8 cellular contexts compared by ENCODE assay signal in genomic region chr1:1021010-1021845, GRCh38. TPM values are rescaled to one million over a fixed set of nuclear protein-coding genes. Genes with fewer than 3 reads are reported as not detected.
DNase-seq lines count a peak whose midpoint lies in the region; ATAC-seq, FAIRE-seq and TF ChIP-seq lines count a peak whose summit lies in the region.

No MANE protein-coding gene starts in this region.

- no peaks in the 10 kb centered on the region for H3K36me3 ChIP-seq in naive thymus-derived CD4-positive, alpha-beta T cell (ENCODE audit: control insufficient read depth in 2 of 3, insufficient read depth in 3 of 3, low read length in 3 of 3)

- peaks cover 11% of the 10 kb centered on the region for H3K27me3 Mint-ChIP-seq in activated T-cell treated with anti-CD3 and anti-CD28 coated beads, Interleukin-2, amount 50 U/mL, for 24 hours
- peaks cover 0 to 17% (median 0%) of the 10 kb centered on the region in 5 donors for H3K27me3 Mint-ChIP-seq in naive thymus-derived CD4-positive, alpha-beta T cell

- ATAC-seq in naive thymus-derived CD4-positive, alpha-beta T cell = no peak
- ATAC-seq in GM18505 (IDR thresholded peaks at IDR 0.05; ENCODE audit: unreplicated experiment) (no peak), GM18868 (IDR thresholded peaks at IDR 0.05; ENCODE audit: unreplicated experiment) (no peak)

- peaks cover 0 to 6% of the 10 kb centered on the region in 2 donors for H3K4me1 ChIP-seq in naive thymus-derived CD4-positive, alpha-beta T cell (ENCODE audit: control insufficient read depth in 2 of 2, insufficient read depth in 2 of 2, low read length in 2 of 2)

- H3K9me3 Mint-ChIP-seq in activated T-cell treated with anti-CD3 and anti-CD28 coated beads, Interleukin-2, amount 50 U/mL, for 24 hours = no peaks in the 10 kb centered on the region
- H3K9me3 Mint-ChIP-seq in naive thymus-derived CD4-positive, alpha-beta T cell = peaks cover 0 to 2% (median 0%) of the 10 kb centered on the region in 11 donors

- H3K4me3 Mint-ChIP-seq in activated T-cell treated with anti-CD3 and anti-CD28 coated beads, Interleukin-2, amount 50 U/mL, for 24 hours = peak overlapping the region; percentile 44
- peak overlapping the region in 7 of 10 donors; percentile 16 to 66 (median 39) for H3K4me3 Mint-ChIP-seq in naive thymus-derived CD4-positive, alpha-beta T cell

- FAIRE-seq in RCC 7860 (lab: Jason Lieb, UNC) = peak; percentile 74

- POLR2A ChIA-PET in naive thymus-derived CD4-positive, alpha-beta T cell (lab: Charles Lee) = interaction anchor here (1.8 kb wide), 1 partner anchor 16 kb away, joined by 5 read pairs; no protein-coding TSS in a partner anchor

- no peaks in the 10 kb centered on the region for H3K9me3 ChIP-seq in naive thymus-derived CD4-positive, alpha-beta T cell (ENCODE audit: control insufficient read depth in 2 of 3, low read length in 3 of 3)

- H3K27ac Mint-ChIP-seq in activated T-cell treated with anti-CD3 and anti-CD28 coated beads, Interleukin-2, amount 50 U/mL, for 24 hours = no peak overlapping the region
- H3K27ac Mint-ChIP-seq in naive thymus-derived CD4-positive, alpha-beta T cell = peak overlapping the region in 1 of 9 donors; percentile 38

- no peak for TF ChIP-seq POLR2A in GM18505 (IDR thresholded peaks at IDR 0.05; ENCODE audit: borderline replicate concordance, extremely low read depth, insufficient read depth, insufficient read length)

- no peak overlapping the region for H3K27ac ChIP-seq in naive thymus-derived CD4-positive, alpha-beta T cell (ENCODE audit: low read depth, low read length)

- H3K36me3 Mint-ChIP-seq in activated T-cell treated with anti-CD3 and anti-CD28 coated beads, Interleukin-2, amount 50 U/mL, for 24 hours (ENCODE audit: low read depth) = no peaks in the 10 kb centered on the region
- peaks cover 0 to 6% (median 0%) of the 10 kb centered on the region in 5 donors for H3K36me3 Mint-ChIP-seq in naive thymus-derived CD4-positive, alpha-beta T cell

- H3K27me3 ChIP-seq in naive thymus-derived CD4-positive, alpha-beta T cell (ENCODE audit: control insufficient read depth in 2 of 2, insufficient read depth in 2 of 2, low read length in 2 of 2) = no peaks in the 10 kb centered on the region

- CTCF ChIA-PET in naive thymus-derived CD4-positive, alpha-beta T cell (lab: Charles Lee) = interaction anchor here (1.6 kb wide), 1 partner anchor 19 kb away, joined by 5 read pairs; no protein-coding TSS in a partner anchor

- DNase-seq in activated T-cell treated with anti-CD3 and anti-CD28 coated beads, Interleukin-2, amount 50 U/mL, for 24 hours = no peak
- no peak for DNase-seq in activated T-cell treated with anti-CD3 and anti-CD28 coated beads, Interleukin-2, amount 50 U/mL, for 1 hour
- DNase-seq in RCC 7860 (ENCODE audit: low spot score) = peak; percentile 87
- peak; percentile 63 for DNase-seq in epithelial cell of esophagus (ENCODE audit: low read depth)
- DNase-seq in naive thymus-derived CD4-positive, alpha-beta T cell = peak in 1 of 9 donors; percentile 8
- no peak for DNase-seq in stimulated activated CD4-positive, alpha-beta T cell treated with anti-CD3 and anti-CD28 coated beads, Interleukin-4, amount 100 ng/mL, for 24 hours

- intact Hi-C loops in naive thymus-derived CD4-positive, alpha-beta T cell (cut with micrococcal nuclease) = loop anchor here (1.0 to 2.0 kb wide), 2 partner anchors 8 to 20 kb away; partner anchors contain the start of gene ISG15 (in 1 of the 2)

- H3K4me3 ChIP-seq in epithelial cell of esophagus (ENCODE audit: low read length) = peak overlapping the region; percentile 60
- no peak overlapping the region for H3K4me3 ChIP-seq in naive thymus-derived CD4-positive, alpha-beta T cell (ENCODE audit: low read length)

- TF ChIP-seq CTCF in epithelial cell of esophagus (IDR thresholded peaks at IDR 0.05; ENCODE audit: insufficient read depth, low read depth, low read length, missing control alignments) = no peak

- peaks cover 9% of the 10 kb centered on the region for H3K4me1 Mint-ChIP-seq in activated T-cell treated with anti-CD3 and anti-CD28 coated beads, Interleukin-2, amount 50 U/mL, for 24 hours (ENCODE audit: low read depth)
- peaks cover 4 to 19% (median 12%) of the 10 kb centered on the region in 7 donors for H3K4me1 Mint-ChIP-seq in naive thymus-derived CD4-positive, alpha-beta T cell

RNA-seq across cellular contexts. Expression of gene AGRN, which starts 1.3 kb away (rescaled TPM):
- total RNA-seq in naive thymus-derived CD4-positive, alpha-beta T cell = 10 to 100 TPM in 1 of 5 experiments, 1 to 10 TPM in 4; 1.8 to 10.9 (median 4.9) TPM
- 1 to 10 TPM in 1 of 2 donors, under 1 TPM in 1; 0.19 to 1.2 TPM for polyA plus RNA-seq in naive thymus-derived CD4-positive, alpha-beta T cell

RNA-seq across cellular contexts. Expression of gene ISG15, which starts 7.9 kb away (rescaled TPM):
- total RNA-seq in naive thymus-derived CD4-positive, alpha-beta T cell = 100 to 1,000 TPM in 1 of 5 experiments, 10 to 100 TPM in 4; 17.4 to 227 (median 25.4) TPM
- polyA plus RNA-seq in naive thymus-derived CD4-positive, alpha-beta T cell = 100 to 1,000 TPM; 114 to 218 TPM

RNA-seq across cellular contexts. Expression of gene HES4, which starts 21.3 kb away (rescaled TPM):
- 10 to 100 TPM in 2 of 5 experiments, under 1 TPM in 1, not detected in 2; 0.22 to 35.0 (median 18.8) TPM for total RNA-seq in naive thymus-derived CD4-positive, alpha-beta T cell
- 1 to 10 TPM in 1 of 2 donors, under 1 TPM in 1; 0.61 to 1.8 TPM for polyA plus RNA-seq in naive thymus-derived CD4-positive, alpha-beta T cell

RNA-seq across cellular contexts. Expression of gene PERM1, which starts 39.3 kb away (rescaled TPM):
- not detected for total RNA-seq in naive thymus-derived CD4-positive, alpha-beta T cell
- polyA plus RNA-seq in naive thymus-derived CD4-positive, alpha-beta T cell = not detected

RNA-seq across cellular contexts. Expression of gene RNF223, which starts 52.9 kb away (rescaled TPM):
- under 1 TPM in 1 of 5 experiments, not detected in 4; 0.32 TPM for total RNA-seq in naive thymus-derived CD4-positive, alpha-beta T cell
- not detected for polyA plus RNA-seq in naive thymus-derived CD4-positive, alpha-beta T cell

Comparison
In these comparisons a context has a peak if more than half of its experiments do, and no peak if none do; other contexts are left out.
1. DNase-seq: peak in RCC 7860 (single experiment) and epithelial cell of esophagus (single experiment); none in activated T-cell treated with anti-CD3 and anti-CD28 coated beads, Interleukin-2, amount 50 U/mL, for 24 hours (single experiment), activated T-cell treated with anti-CD3 and anti-CD28 coated beads, Interleukin-2, amount 50 U/mL, for 1 hour (single experiment) and stimulated activated CD4-positive, alpha-beta T cell treated with anti-CD3 and anti-CD28 coated beads, Interleukin-4, amount 100 ng/mL, for 24 hours (single experiment).